18 cellular contexts compared by ENCODE assay signal in genomic region chr3:182608876-182609275, GRCh38.
A peak's percentile ranks its signal among the peaks of the same experiment; 100 is the strongest.
DNase-seq lines count a peak whose midpoint lies in the region; ATAC-seq and TF ChIP-seq lines count a peak whose summit lies in the region.
"Had no signal": no experiment of that assay in that cellular context is flagged by ENCODE, and none has a peak within 500 bp of the region (broad histone marks: within the 10 kb centered on the region; RNA-seq: fewer than 3 reads in every experiment).

No MANE protein-coding gene starts in this region.

- H3K9me2 ChIP-seq in PC-9 (ENCODE audit: insufficient read depth) (no peaks in the 10 kb centered on the region), hepatocyte (replicated peaks; ENCODE audit: insufficient read depth) (no peaks in the 10 kb centered on the region)

- H3K27me3 ChIP-seq in PC-9 (ENCODE audit: insufficient read depth, low read depth): no peaks in the 10 kb centered on the region
- H3K27me3 ChIP-seq in hepatocyte: no peaks in the 10 kb centered on the region
- H3K27me3 ChIP-seq in suprapubic skin: no peaks in the 10 kb centered on the region
- H3K27me3 ChIP-seq: BLaER1 had no signal

- H3K4me1 Mint-ChIP-seq in activated naive CD4-positive, alpha-beta T cell treated with anti-CD3 and anti-CD28 coated beads, Interleukin-2, amount 10 ng/mL, durations not matched to agents 7 days and 5 days: no peaks in the 10 kb centered on the region

- H3K9me3 Mint-ChIP-seq in activated naive CD4-positive, alpha-beta T cell treated with anti-CD3 and anti-CD28 coated beads, Interleukin-2, amount 10 ng/mL, durations not matched to agents 7 days and 5 days: no peaks in the 10 kb centered on the region
- H3K9me3 Mint-ChIP-seq: CD8-positive, alpha-beta T cell had no signal

- peaks cover 37% of the 10 kb centered on the region for H3F3A ChIP-seq in PC-9 (ENCODE audit: insufficient read depth, low read depth)

- 50% methylated on average over 2 of the region's 2 CpGs for WGBS in hepatocyte (ENCODE audit: low lambda C conversion rate, missing lambda C conversion rate)
- WGBS in suprapubic skin: 54% methylated on average over 2 of the region's 2 CpGs

- H3K4me3 Mint-ChIP-seq in activated naive CD4-positive, alpha-beta T cell treated with anti-CD3 and anti-CD28 coated beads, Interleukin-2, amount 10 ng/mL, durations not matched to agents 7 days and 5 days: no peak overlapping the region
- H3K4me3 Mint-ChIP-seq: CD8-positive, alpha-beta T cell had no signal

- no peak overlapping the region for H3K27ac Mint-ChIP-seq in activated naive CD4-positive, alpha-beta T cell treated with anti-CD3 and anti-CD28 coated beads, Interleukin-2, amount 10 ng/mL, durations not matched to agents 7 days and 5 days
- H3K27ac Mint-ChIP-seq: CD8-positive, alpha-beta T cell had no signal

- intact Hi-C loops in PC-9 (cut with micrococcal nuclease; ENCODE audit: unreplicated experiment): loop anchor here (5.0 kb wide), 1 partner anchor 77 kb away; no protein-coding TSS in a partner anchor

- H3K4me1 ChIP-seq in PC-9 (replicated peaks; ENCODE audit: insufficient read depth) (peaks cover 39% of the 10 kb centered on the region), hepatocyte (ENCODE audit: insufficient read depth) (peaks cover 12% of the 10 kb centered on the region), suprapubic skin (peaks cover 8% of the 10 kb centered on the region)

- ATAC-seq in HG03439 (IDR thresholded peaks at IDR 0.05; ENCODE audit: unreplicated experiment): no peak
- ATAC-seq: CD8-positive, alpha-beta T cell; K562; Panc1; Right ventricle myocardium inferior had no signal

- no peaks in the 10 kb centered on the region for H4K20me1 ChIP-seq in PC-9 (ENCODE audit: insufficient read depth)
- H4K20me1 ChIP-seq in hepatocyte (ENCODE audit: insufficient read depth, poor library complexity, severe bottlenecking): no peaks in the 10 kb centered on the region
- H4K20me1 ChIP-seq: BLaER1 had no signal

- TF ChIP-seq CTCF in PC-9 (conservative IDR thresholded peaks at IDR 0.05): no peak
- no peak for TF ChIP-seq CTCF in hepatocyte (IDR thresholded peaks at IDR 0.05; ENCODE audit: poor library complexity)
- TF ChIP-seq CTCF in suprapubic skin (IDR thresholded peaks at IDR 0.05): no peak

- BruUV-seq in PC-9 (replicated peaks; lab: Mats Ljungman, UMichigan): no TSS peak

- H3K79me2 ChIP-seq in PC-9 (ENCODE audit: low read depth) (no peaks in the 10 kb centered on the region), hepatocyte (no peaks in the 10 kb centered on the region)

- H3K4me3 ChIP-seq in PC-9 (peak overlapping the region; percentile 5; the same call in 1 of the 2 replicates), hepatocyte (no peak overlapping the region), suprapubic skin (no peak overlapping the region)
- H3K4me3 ChIP-seq: BLaER1, GM23248, K562 had no signal

- TF ChIP-seq EP300 in suprapubic skin (IDR thresholded peaks at IDR 0.05): no peak

- H3K9me3 ChIP-seq in PC-9 (ENCODE audit: insufficient read depth, low read depth) (no peaks in the 10 kb centered on the region), hepatocyte (ENCODE audit: low read depth) (no peaks in the 10 kb centered on the region), suprapubic skin (no peaks in the 10 kb centered on the region)
- H3K9me3 ChIP-seq: BLaER1 had no signal

- peak overlapping the region; percentile 80 for H3K27ac ChIP-seq in PC-9
- peak overlapping the region; percentile 54 for H3K27ac ChIP-seq in hepatocyte
- peak overlapping the region; percentile 5 for H3K27ac ChIP-seq in suprapubic skin
- H3K27ac ChIP-seq: BLaER1, GM23248 had no signal

- TF ChIP-seq POLR2A in suprapubic skin (IDR thresholded peaks at IDR 0.05): no peak

- H2AFZ ChIP-seq in PC-9 (peak overlapping the region; percentile 53; the same call in 1 of the 2 replicates), hepatocyte (no peak overlapping the region)
- H2AFZ ChIP-seq: GM23248 had no signal

- peak overlapping the region; percentile 50 for H3K4me2 ChIP-seq in PC-9
- H3K4me2 ChIP-seq in hepatocyte: no peak overlapping the region

- DNase-seq in NCI-H82 (lab: John Stamatoyannopoulos, UW) (peak; percentile 49), NCI-H82 treated with DMSO at 0.1 percent for 48 hours (lab: John Stamatoyannopoulos, UW; ENCODE audit: unreplicated experiment) (no peak), PC-9 (no peak), hepatocyte (ENCODE audit: low spot score) (no peak), suprapubic skin (ENCODE audit: low spot score in 2 of 2) (no peak), GM03348 (ENCODE audit: low spot score) (no peak)
- DNase-seq in activated naive CD4-positive, alpha-beta T cell treated with anti-CD3 and anti-CD28 coated beads, Interleukin-2, amount 10 ng/mL, durations not matched to agents 7 days and 5 days: no peak
- DNase-seq: CD8-positive, alpha-beta T cell; GDM1; GM23248; MV-4-11; NCI-H1417 treated with DMSO at 0.1 percent for 48 hours; NCI-H1930 had no signal

- no peaks in the 10 kb centered on the region for H3K36me3 ChIP-seq in PC-9 (ENCODE audit: low read depth)
- no peaks in the 10 kb centered on the region for H3K36me3 ChIP-seq in hepatocyte (replicated peaks; ENCODE audit: insufficient read depth, low read depth)
- no peaks in the 10 kb centered on the region for H3K36me3 ChIP-seq in suprapubic skin
- H3K36me3 ChIP-seq: BLaER1 had no signal

- CTCF ChIA-PET in PC-9 (lab: Charles Lee): no interaction called here
- CTCF ChIA-PET in activated naive CD4-positive, alpha-beta T cell treated with anti-CD3 and anti-CD28 coated beads, Interleukin-2, amount 10 ng/mL, durations not matched to agents 7 days and 5 days (lab: Charles Lee): no interaction called here

- H3K27me3 Mint-ChIP-seq in activated naive CD4-positive, alpha-beta T cell treated with anti-CD3 and anti-CD28 coated beads, Interleukin-2, amount 10 ng/mL, durations not matched to agents 7 days and 5 days: peaks cover 3% of the 10 kb centered on the region

- POLR2A ChIA-PET in PC-9 (lab: Charles Lee; ENCODE audit: unreplicated experiment): no interaction called here

- no peaks in the 10 kb centered on the region for H3K36me3 Mint-ChIP-seq in activated naive CD4-positive, alpha-beta T cell treated with anti-CD3 and anti-CD28 coated beads, Interleukin-2, amount 10 ng/mL, durations not matched to agents 7 days and 5 days
- H3K36me3 Mint-ChIP-seq: CD8-positive, alpha-beta T cell had no signal

Comparison
In these comparisons a context has a peak if more than half of its experiments do, and no peak if none do; other contexts are left out.
1. H3K27ac ChIP-seq: peak in every context shown above with its lines; median percentile 80 in PC-9; 54 in hepatocyte; 5 in suprapubic skin.